In the genomic region with DNA sequence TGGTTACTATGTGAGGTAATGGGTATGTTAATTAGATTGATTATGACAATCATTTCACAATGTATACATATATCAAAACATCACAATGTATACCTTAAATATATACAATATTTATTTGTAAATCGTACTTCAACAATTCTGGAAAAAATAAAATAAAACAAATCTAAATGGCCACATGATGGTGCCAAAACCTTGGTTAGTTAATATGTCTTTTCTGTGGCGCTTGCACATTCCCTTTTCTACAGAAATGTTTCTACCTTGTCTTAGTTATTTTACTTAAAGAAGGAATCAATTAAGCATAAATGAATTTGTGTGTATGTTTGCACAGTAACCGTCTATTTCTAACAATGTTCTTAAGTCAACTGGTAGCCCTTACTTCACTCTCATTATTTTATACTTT, we compare ENCODE assay signal across 13 cellular contexts. TPM values are rescaled to one million over a fixed set of nuclear protein-coding genes. Genes with fewer than 3 reads are reported as not detected.
DNase-seq lines count a peak whose midpoint lies in the region; ATAC-seq, FAIRE-seq and TF ChIP-seq lines count a peak whose summit lies in the region.
"Had no signal": no experiment of that assay in that cellular context is flagged by ENCODE, and none has a peak within 500 bp of the region (broad histone marks: within the 10 kb centered on the region; RNA-seq: fewer than 3 reads in every experiment).

No MANE protein-coding gene starts in this region.

- no peak overlapping the region for H3K56ac ChIP-seq in mesendoderm (ENCODE audit: low read length)

- no CpG with 5 or more reads among the region's 3 CpGs for WGBS in mesendoderm (ENCODE audit: extremely low coverage, insufficient coverage, low lambda C conversion rate)

- H3K27me3 ChIP-seq in neural progenitor cell (no peaks in the 10 kb centered on the region), vagina (no peaks in the 10 kb centered on the region), mesendoderm (ENCODE audit: insufficient read depth, low read length, poor library complexity) (no peaks in the 10 kb centered on the region)

- no peak overlapping the region for H3K27ac Mint-ChIP-seq in neural progenitor cell

- H2AFZ ChIP-seq in neural progenitor cell (replicated peaks) = no peak overlapping the region

- H3K27ac ChIP-seq in neural progenitor cell (no peak overlapping the region), vagina (no peak overlapping the region), mesendoderm (ENCODE audit: low read depth, low read length) (no peak overlapping the region)
- H3K27ac ChIP-seq: RWPE1 had no signal

- H3F3A ChIP-seq in neural progenitor cell (ENCODE audit: low read depth) = no peaks in the 10 kb centered on the region

- H3K4me3 ChIP-seq in choroid plexus epithelial cell (ENCODE audit: low read depth, low read length) (no peak overlapping the region), neural progenitor cell (no peak overlapping the region), vagina (no peak overlapping the region), mesendoderm (ENCODE audit: low read length) (no peak overlapping the region)

- FAIRE-seq in D721Med (lab: Jason Lieb, UNC) = no peak
- FAIRE-seq: endothelial cell of umbilical vein, TTC549 had no signal

- H3K4me2 ChIP-seq in neural progenitor cell (no peak overlapping the region), mesendoderm (ENCODE audit: low read length) (no peak overlapping the region)

- H3K36me3 ChIP-seq in neural progenitor cell (no peaks in the 10 kb centered on the region), vagina (no peaks in the 10 kb centered on the region), mesendoderm (ENCODE audit: control insufficient read depth, insufficient read depth, low read length) (no peaks in the 10 kb centered on the region)

- no peak overlapping the region for H2BK120ac ChIP-seq in mesendoderm (ENCODE audit: low read depth, low read length)

- peaks cover 7% of the 10 kb centered on the region for H3K4me1 Mint-ChIP-seq in neural progenitor cell

- H3K9me3 ChIP-seq in neural progenitor cell (ENCODE audit: low read depth) = no peaks in the 10 kb centered on the region
- no peaks in the 10 kb centered on the region for H3K9me3 ChIP-seq in vagina

- no peak overlapping the region for H3K18ac ChIP-seq in mesendoderm (ENCODE audit: low read length)

- H3K9ac ChIP-seq in neural progenitor cell (no peak overlapping the region), mesendoderm (ENCODE audit: low read length) (no peak overlapping the region)

- H3K36me3 Mint-ChIP-seq in neural progenitor cell = no peaks in the 10 kb centered on the region

- H3K4ac ChIP-seq in mesendoderm (ENCODE audit: low read depth, low read length) = no peak overlapping the region

- no peak overlapping the region for H3K4me3 Mint-ChIP-seq in neural progenitor cell

- H2AK5ac ChIP-seq in mesendoderm (ENCODE audit: low read length) = no peak overlapping the region

- H3K9me3 Mint-ChIP-seq in neural progenitor cell = peaks cover 3% of the 10 kb centered on the region

- H3K79me2 ChIP-seq in neural progenitor cell (ENCODE audit: low read depth) (no peaks in the 10 kb centered on the region), mesendoderm (ENCODE audit: control insufficient read depth, insufficient read depth, low read length) (no peaks in the 10 kb centered on the region)

- no peak overlapping the region for H4K8ac ChIP-seq in mesendoderm (ENCODE audit: low read depth, low read length)

- peak; percentile 23 for TF ChIP-seq CTCF in D721Med (IDR thresholded peaks at IDR 0.05; ENCODE audit: insufficient read depth, missing control alignments)
- TF ChIP-seq CTCF in choroid plexus epithelial cell (conservative IDR thresholded peaks at IDR 0.05; ENCODE audit: low read depth, low read length) = peak; percentile 22
- peak; percentile 33 for TF ChIP-seq CTCF in neural progenitor cell (IDR thresholded peaks at IDR 0.05)
- TF ChIP-seq CTCF in vagina (IDR thresholded peaks at IDR 0.05) = no peak

- H3K79me1 ChIP-seq in mesendoderm (ENCODE audit: low read length) = no peaks in the 10 kb centered on the region

- TF ChIP-seq POLR2A in vagina (IDR thresholded peaks at IDR 0.05) = no peak

- H2BK15ac ChIP-seq in mesendoderm (replicated peaks; ENCODE audit: low read depth) = no peak overlapping the region

- H3K23ac ChIP-seq in mesendoderm (ENCODE audit: low read length) = no peak overlapping the region

- H4K20me1 ChIP-seq in neural progenitor cell (ENCODE audit: low read depth) = no peaks in the 10 kb centered on the region

- H3K27me3 Mint-ChIP-seq in neural progenitor cell (ENCODE audit: insufficient read depth, low read depth) = no peaks in the 10 kb centered on the region

- no peak overlapping the region for H2BK5ac ChIP-seq in mesendoderm (ENCODE audit: low read length)

- intact Hi-C loops in vagina (cut with DNase I) = no loop called here

- no peak for DNase-seq in D721Med (ENCODE audit: insufficient read length, low spot score)
- DNase-seq in NAMALWA (ENCODE audit: low spot score) = peak; percentile 23
- peak; percentile 38 for DNase-seq in choroid plexus epithelial cell (ENCODE audit: low read depth)
- DNase-seq in neural progenitor cell (ENCODE audit: low spot score) = no peak
- no peak for DNase-seq in vagina (ENCODE audit: extremely low spot score in 2 of 2)
- no peak for DNase-seq in mesendoderm
- DNase-seq in GM19238 (ENCODE audit: insufficient read length, low spot score) = no peak
- DNase-seq: activated CD8-positive, alpha-beta memory T cell treated with anti-CD3 and anti-CD28 coated beads, Interleukin-2, amount 50 U/mL, for 4 hours; stimulated activated CD8-positive, alpha-beta memory T cell treated with anti-CD3 and anti-CD28 coated beads, Interleukin-4, amount 100 ng/mL, for 48 hours had no signal

- H4K5ac ChIP-seq in mesendoderm (ENCODE audit: low read length) = no peak overlapping the region

- H3K4me1 ChIP-seq in neural progenitor cell (no peaks in the 10 kb centered on the region), vagina (no peaks in the 10 kb centered on the region), mesendoderm (ENCODE audit: control insufficient read depth, low read depth, low read length) (no peaks in the 10 kb centered on the region)

- ATAC-seq in GM19351 (IDR thresholded peaks at IDR 0.05; ENCODE audit: unreplicated experiment) = no peak

RNA-seq across cellular contexts. Expression of gene OXSM, which starts 53.4 kb away (rescaled TPM):
- total RNA-seq in neural progenitor cell (ENCODE audit: low replicate concordance) = 1.6 and 2.1 TPM in 2 replicates
- total RNA-seq in vagina = 5.9 TPM
- 1.8 TPM for polyA plus RNA-seq in mesendoderm (2013, experiment 1 of 2)
- polyA plus RNA-seq in mesendoderm (2013, experiment 2 of 2) = 1.7 TPM

Comparison
In these comparisons a context has a peak if more than half of its experiments do, and no peak if none do; other contexts are left out.
1. DNase-seq: peak in NAMALWA (single experiment) and choroid plexus epithelial cell (single experiment); none in D721Med (single experiment), neural progenitor cell (single experiment), vagina (0 of 2), mesendoderm (single experiment) and GM19238 (single experiment).
2. CTCF ChIP-seq: peak in D721Med (single experiment), choroid plexus epithelial cell (single experiment) and neural progenitor cell (single experiment); none in vagina (0 of 3).